ENCODE assay signal across 8 cellular contexts in genomic region chr15:77069521-77070121, GRCh38. TPM values are rescaled to one million over a fixed set of nuclear protein-coding genes. Genes with fewer than 3 reads are reported as not detected.
DNase-seq lines count a peak whose midpoint lies in the region; ATAC-seq and TF ChIP-seq lines count a peak whose summit lies in the region.

No MANE protein-coding gene starts in this region.

- peaks cover 52% of the 10 kb centered on the region for H4K20me1 ChIP-seq in Loucy (ENCODE audit: insufficient read depth, low read length, poor library complexity, severe bottlenecking)

- peak overlapping the region; percentile 85 for H3K4me2 ChIP-seq in Loucy (ENCODE audit: low read depth, low read length, poor library complexity, severe bottlenecking)

- no peaks in the 10 kb centered on the region for H3F3A ChIP-seq in Loucy (ENCODE audit: low read depth)

- no peaks in the 10 kb centered on the region for H3K27me3 ChIP-seq in Loucy (ENCODE audit: insufficient read depth, low read length, poor library complexity, severe bottlenecking)
- no peaks in the 10 kb centered on the region for H3K27me3 ChIP-seq in mucosa of rectum (ENCODE audit: control insufficient read depth in 2 of 2, insufficient read depth in 2 of 2, low read length in 2 of 2)

- H3K4me1 ChIP-seq in Loucy (ENCODE audit: insufficient read depth, low read length, poor library complexity, severe bottlenecking) (peaks cover 41% of the 10 kb centered on the region), mucosa of rectum (ENCODE audit: control insufficient read depth in 2 of 2, insufficient read depth in 2 of 2, low read length in 2 of 2) (peaks cover 26 to 46% of the 10 kb centered on the region in 2 donors)

- ATAC-seq in GM21786 (IDR thresholded peaks at IDR 0.05; ENCODE audit: unreplicated experiment) (no peak), HG03565 (IDR thresholded peaks at IDR 0.05; ENCODE audit: unreplicated experiment) (no peak)

- no peaks in the 10 kb centered on the region for H3K36me3 ChIP-seq in Loucy (ENCODE audit: insufficient read depth, low read length)
- no peaks in the 10 kb centered on the region for H3K36me3 ChIP-seq in mucosa of rectum (ENCODE audit: control insufficient read depth in 2 of 2, insufficient read depth in 2 of 2, low read length in 2 of 2)

- H3K9ac ChIP-seq in Loucy (ENCODE audit: low read depth, low read length, poor library complexity, severe bottlenecking) (peak overlapping the region; percentile 82), mucosa of rectum (ENCODE audit: low read depth in 1 of 2, low read length in 2 of 2) (peak overlapping the region; percentile 87 to 95)

- H3K9me3 ChIP-seq in Loucy (ENCODE audit: insufficient read depth, low read depth, low read length) (no peaks in the 10 kb centered on the region), mucosa of rectum (ENCODE audit: control insufficient read depth in 2 of 2, low read length in 2 of 2) (no peaks in the 10 kb centered on the region)

- no peaks in the 10 kb centered on the region for H3K9me2 ChIP-seq in Loucy (replicated peaks; ENCODE audit: low read depth, low read length)

- DNase-seq in Caki2 (ENCODE audit: low read depth) = peak; percentile 40
- DNase-seq in cerebellar cortex (ENCODE audit: low spot score) = peak; percentile 25
- no peak for DNase-seq in activated CD4-positive, alpha-beta T cell treated with anti-CD3 and anti-CD28 coated beads, Interleukin-2, amount 50 U/mL, for 1 hour
- DNase-seq in HK-2 (ENCODE audit: unreplicated experiment) = no peak

- in situ Hi-C loops in Caki2 (cut with HindIII; ENCODE audit: low pct_unique_long_range_greater_than_20kb, low sequenced_read_pairs) = loop anchor here (25.0 kb wide), 1 partner anchor 468 kb away; no protein-coding TSS in a partner anchor

- peak overlapping the region; percentile 94 to 96 for H3K27ac ChIP-seq in mucosa of rectum (ENCODE audit: low read depth in 2 of 2, low read length in 2 of 2)

- H3K79me2 ChIP-seq in Loucy (ENCODE audit: insufficient read depth, low read length) = peaks cover 60% of the 10 kb centered on the region

- TF ChIP-seq CTCF in Loucy (conservative IDR thresholded peaks at IDR 0.05; ENCODE audit: low read length) = no peak

- no peak overlapping the region for H2AFZ ChIP-seq in Loucy (ENCODE audit: low read length)

- H3K4me3 ChIP-seq in Loucy (ENCODE audit: low read length, poor library complexity, severe bottlenecking) = peak overlapping the region; percentile 80
- peak overlapping the region; percentile 77 to 87 for H3K4me3 ChIP-seq in mucosa of rectum (ENCODE audit: low read length in 2 of 2)

RNA-seq across cellular contexts. Expression of gene TSPAN3, which starts 1.3 kb away (rescaled TPM):
- total RNA-seq in Caki2 (2014; rRNA removed; shearing (Covaris generic); ENCODE audit: low replicate concordance) = 271 and 282 TPM in 2 replicates

Comparison
In these comparisons a context has a peak if more than half of its experiments do, and no peak if none do; other contexts are left out.
1. DNase-seq: peak in Caki2 (single experiment) and cerebellar cortex (single experiment); none in activated CD4-positive, alpha-beta T cell treated with anti-CD3 and anti-CD28 coated beads, Interleukin-2, amount 50 U/mL, for 1 hour (single experiment) and HK-2 (single experiment).